In genomic region chr12:94795520-94795919, GRCh38 we compare ENCODE assay signal across 12 cellular contexts.
DNase-seq lines count a peak whose midpoint lies in the region; ATAC-seq, FAIRE-seq and TF ChIP-seq lines count a peak whose summit lies in the region.
"Had no signal": no experiment of that assay in that cellular context is flagged by ENCODE, and none has a peak within 500 bp of the region (broad histone marks: within the 10 kb centered on the region; RNA-seq: fewer than 3 reads in every experiment).

No MANE protein-coding gene starts in this region.

- no peaks in the 10 kb centered on the region for H4K20me1 ChIP-seq in keratinocyte (ENCODE audit: control insufficient read depth, extremely low read depth, insufficient read depth, low read length)

- peak overlapping the region; percentile 44 for H2AFZ ChIP-seq in keratinocyte (ENCODE audit: control insufficient read depth, low read length)

- POLR2A ChIA-PET in AG04449 (lab: Yijun Ruan, JAX): no interaction called here

- peaks cover 35% of the 10 kb centered on the region for H3K4me1 ChIP-seq in keratinocyte (ENCODE audit: control insufficient read depth, extremely low read depth, insufficient read depth, low read length)

- ATAC-seq in GM18909 (IDR thresholded peaks at IDR 0.05; ENCODE audit: poor library complexity, unreplicated experiment) (no peak), GM18520 (IDR thresholded peaks at IDR 0.05; ENCODE audit: unreplicated experiment) (no peak)
- ATAC-seq: activated T-cell treated with anti-CD3 and anti-CD28 coated beads, Interleukin-2, amount 50 U/mL, for 72 hours had no signal

- no peaks in the 10 kb centered on the region for H3K9me1 ChIP-seq in keratinocyte (ENCODE audit: control insufficient read depth, extremely low read depth, insufficient read depth, low read length)

- FAIRE-seq in keratinocyte (lab: Jason Lieb, UNC): peak; percentile 78
- FAIRE-seq: endometrium had no signal

- no peaks in the 10 kb centered on the region for H3K79me2 ChIP-seq in keratinocyte (ENCODE audit: control insufficient read depth, insufficient read depth, low read length)

- H3K9me3 ChIP-seq in keratinocyte (ENCODE audit: control insufficient read depth, low read depth, low read length): no peaks in the 10 kb centered on the region
- H3K9me3 ChIP-seq: neutrophil had no signal

- H3K9ac ChIP-seq in keratinocyte (ENCODE audit: control insufficient read depth, extremely low read depth, insufficient read depth, low read length): no peak overlapping the region

- no peaks in the 10 kb centered on the region for H3K36me3 ChIP-seq in keratinocyte (ENCODE audit: control insufficient read depth in 2 of 2, extremely low read depth in 1 of 2, insufficient read depth in 2 of 2, low read length in 2 of 2)
- H3K36me3 ChIP-seq: neutrophil had no signal

- H3K4me2 ChIP-seq in keratinocyte (ENCODE audit: control insufficient read depth, extremely low read depth, insufficient read depth, low read depth, low read length): no peak overlapping the region

- dilution Hi-C loops in keratinocyte (cut with MboI; ENCODE audit: extremely low pct_ligation_motif_present, low sequenced_read_pairs): no loop called here

- H3K4me3 ChIP-seq in AG04449 (ENCODE audit: low read depth, low read length) (no peak overlapping the region), keratinocyte (ENCODE audit: control insufficient read depth in 2 of 3, extremely low read depth in 1 of 3, insufficient read depth in 2 of 3, low read depth in 1 of 3, low read length in 3 of 3) (no peak overlapping the region)

- CTCF ChIA-PET in AG04449 (lab: Yijun Ruan, JAX): interaction anchor here (1.1 kb wide), 1 partner anchor 19 kb away, joined by 3 read pairs; no protein-coding TSS in a partner anchor

- H3K27ac ChIP-seq in keratinocyte (ENCODE audit: control insufficient read depth, insufficient read depth, low read length): no peak overlapping the region
- H3K27ac ChIP-seq: neutrophil had no signal

- H3K27me3 ChIP-seq in keratinocyte (ENCODE audit: control insufficient read depth, extremely low read depth, insufficient read depth, low read length): no peaks in the 10 kb centered on the region

- DNase-seq in AG04449 (ENCODE audit: low read depth, low spot score): peak; percentile 17
- DNase-seq in HK-2 (ENCODE audit: unreplicated experiment): peak; percentile 67
- peak; percentile 21 for DNase-seq in amniotic stem cell (lab: John Stamatoyannopoulos, UW)
- peak; percentile 28 for DNase-seq in keratinocyte (ENCODE audit: low read depth, low spot score)
- no peak for DNase-seq in GM10266 (ENCODE audit: extremely low spot score)
- DNase-seq in activated gamma-delta T cell treated with Interleukin-2 at 50 U/mL for 16 hours: no peak
- DNase-seq: SHP77 treated with DMSO at 0.1 percent for 48 hours had no signal

- TF ChIP-seq CTCF in AG04449 (IDR thresholded peaks at IDR 0.05; ENCODE audit: insufficient read depth, low read length, missing control alignments) (peak; percentile 20), keratinocyte (optimal IDR thresholded peaks at IDR 0.05 in 1 of 3, IDR thresholded peaks at IDR 0.05 in 1 of 3, conservative IDR thresholded peaks at IDR 0.05 in 1 of 3; ENCODE audit: extremely low read depth in 1 of 3, insufficient read depth in 2 of 3, low read length in 3 of 3) (peak; percentile 31 to 38 (median 31)), GM10266 (IDR thresholded peaks at IDR 0.05; ENCODE audit: control insufficient read depth, insufficient read depth, low read depth, missing control alignments) (no peak)

Comparison
In these comparisons a context has a peak if more than half of its experiments do, and no peak if none do; other contexts are left out.
1. DNase-seq: peak in AG04449 (single experiment), HK-2 (single experiment), amniotic stem cell (single experiment) and keratinocyte (single experiment); none in GM10266 (single experiment) and activated gamma-delta T cell treated with Interleukin-2 at 50 U/mL for 16 hours (single experiment).